In the genomic region with DNA sequence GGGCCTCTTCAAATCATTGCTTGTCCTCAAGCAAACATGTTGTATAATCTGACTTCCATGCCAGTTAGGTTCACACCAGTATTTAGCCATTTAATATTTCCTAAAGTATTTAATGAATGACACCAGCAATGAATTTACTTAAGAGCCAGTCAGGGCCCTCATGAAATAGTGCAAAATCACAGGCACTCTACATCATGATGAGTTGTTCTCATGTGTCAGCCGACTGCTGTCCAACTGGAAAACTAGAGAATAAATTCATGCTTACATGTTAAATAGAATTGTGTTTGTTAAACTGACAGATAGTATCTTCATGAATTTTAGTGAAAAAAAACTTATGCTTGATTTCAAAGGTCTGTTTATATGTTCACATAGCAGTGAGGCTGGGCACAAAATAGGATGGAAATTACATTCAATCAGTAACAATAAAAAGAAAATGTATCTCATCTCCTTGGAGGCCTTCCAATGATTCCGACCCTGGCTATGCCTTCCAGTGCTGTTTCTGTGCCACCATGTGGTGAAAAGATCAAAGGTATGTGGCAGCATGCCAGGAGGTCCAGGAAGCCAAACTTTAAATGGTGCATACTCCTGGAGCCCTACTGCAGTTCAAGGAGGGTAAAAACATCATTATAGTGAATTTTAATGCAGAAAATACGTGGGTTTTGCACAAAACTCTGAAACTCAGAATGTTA, we compare ENCODE assay signal across 12 cellular contexts. TPM values are rescaled to one million over a fixed set of nuclear protein-coding genes. Genes with fewer than 3 reads are reported as not detected.
DNase-seq lines count a peak whose midpoint lies in the region; FAIRE-seq and TF ChIP-seq lines count a peak whose summit lies in the region.
"Had no signal": no experiment of that assay in that cellular context is flagged by ENCODE, and none has a peak within 500 bp of the region (broad histone marks: within the 10 kb centered on the region; RNA-seq: fewer than 3 reads in every experiment).

No MANE protein-coding gene starts in this region.

- H3K36me3 Mint-ChIP-seq in activated naive CD4-positive, alpha-beta T cell treated with anti-CD3 and anti-CD28 coated beads, Interleukin-2, amount 10 ng/mL, durations not matched to agents 7 days and 5 days = peaks cover 82% of the 10 kb centered on the region

- no peaks in the 10 kb centered on the region for H3F3A ChIP-seq in SK-N-SH (replicated peaks; ENCODE audit: insufficient read depth)

- no peaks in the 10 kb centered on the region for H3K79me2 ChIP-seq in SK-N-SH (ENCODE audit: insufficient read depth)
- no peaks in the 10 kb centered on the region for H3K79me2 ChIP-seq in keratinocyte (ENCODE audit: control insufficient read depth, insufficient read depth, low read length)

- TF ChIP-seq RAD21 in Ishikawa (IDR thresholded peaks at IDR 0.05; ENCODE audit: low read depth) (peak; percentile 53; the same call in 1 of the 2 replicates), SK-N-SH (IDR thresholded peaks at IDR 0.05; ENCODE audit: low read length) (peak; percentile 54)

- POLR2A ChIA-PET in SK-N-SH (lab: Yijun Ruan, JAX) = no interaction called here

- no peak overlapping the region for H3K27ac Mint-ChIP-seq in activated naive CD4-positive, alpha-beta T cell treated with anti-CD3 and anti-CD28 coated beads, Interleukin-2, amount 10 ng/mL, durations not matched to agents 7 days and 5 days
- H3K27ac Mint-ChIP-seq: activated T-helper 2 cell treated with anti-CD3 and anti-CD28 coated beads, Interferon-gamma antibody, Interleukin-2, Interleukin-4, amounts not matched to agents 10 μg/mL and 5 μg/mL and 100 μg/mL, durations not matched to agents 14 hours and 24 hours and 36 hours; T-helper 17 cell had no signal

- H3K27me3 ChIP-seq in SK-N-SH (ENCODE audit: insufficient read depth) = no peaks in the 10 kb centered on the region
- H3K27me3 ChIP-seq in keratinocyte (ENCODE audit: control insufficient read depth, extremely low read depth, insufficient read depth, low read length) = no peaks in the 10 kb centered on the region
- no peaks in the 10 kb centered on the region for H3K27me3 ChIP-seq in suprapubic skin
- H3K27me3 ChIP-seq: BLaER1 had no signal

- no peaks in the 10 kb centered on the region for H3K9me1 ChIP-seq in keratinocyte (ENCODE audit: control insufficient read depth, extremely low read depth, insufficient read depth, low read length)

- H3K4me1 ChIP-seq in SK-N-SH (ENCODE audit: control insufficient read depth in 1 of 2, insufficient read depth in 2 of 2, low read depth in 1 of 2, low read length in 1 of 2) = peaks cover 6 to 9% of the 10 kb centered on the region in 2 experiments; a peak in 3 of 4 replicates
- H3K4me1 ChIP-seq in keratinocyte (ENCODE audit: control insufficient read depth, extremely low read depth, insufficient read depth, low read length) = peaks cover 7% of the 10 kb centered on the region
- H3K4me1 ChIP-seq in suprapubic skin = peaks cover 5% of the 10 kb centered on the region
- H3K4me1 ChIP-seq: BLaER1 had no signal

- H3K36me3 ChIP-seq in SK-N-SH (replicated peaks in 1 of 2; ENCODE audit: control insufficient read depth in 1 of 2, insufficient read depth in 2 of 2, low read length in 1 of 2) (peaks cover 0 to 2% of the 10 kb centered on the region in 2 experiments), keratinocyte (ENCODE audit: control insufficient read depth in 2 of 2, extremely low read depth in 1 of 2, insufficient read depth in 2 of 2, low read length in 2 of 2) (peaks cover 8 to 18% of the 10 kb centered on the region in 2 experiments), suprapubic skin (peaks cover 8% of the 10 kb centered on the region)

- 40% methylated on average over 3 of the region's 3 CpGs for WGBS in SK-N-SH (ENCODE audit: low lambda C conversion rate)
- WGBS in suprapubic skin = 23% methylated on average over 3 of the region's 3 CpGs

- H3K9me2 ChIP-seq in SK-N-SH = no peaks in the 10 kb centered on the region

- no peaks in the 10 kb centered on the region for H3K4me1 Mint-ChIP-seq in activated naive CD4-positive, alpha-beta T cell treated with anti-CD3 and anti-CD28 coated beads, Interleukin-2, amount 10 ng/mL, durations not matched to agents 7 days and 5 days
- H3K4me1 Mint-ChIP-seq: T-helper 17 cell had no signal

- H2AFZ ChIP-seq in SK-N-SH (ENCODE audit: low read depth) (no peak overlapping the region), keratinocyte (ENCODE audit: control insufficient read depth, low read length) (no peak overlapping the region)

- H3K9ac ChIP-seq in SK-N-SH (no peak overlapping the region), keratinocyte (ENCODE audit: control insufficient read depth, extremely low read depth, insufficient read depth, low read length) (no peak overlapping the region)
- H3K9ac ChIP-seq: BLaER1 had no signal

- no peaks in the 10 kb centered on the region for H3K9me3 Mint-ChIP-seq in activated naive CD4-positive, alpha-beta T cell treated with anti-CD3 and anti-CD28 coated beads, Interleukin-2, amount 10 ng/mL, durations not matched to agents 7 days and 5 days
- H3K9me3 Mint-ChIP-seq: activated T-helper 2 cell treated with anti-CD3 and anti-CD28 coated beads, Interferon-gamma antibody, Interleukin-2, Interleukin-4, amounts not matched to agents 10 μg/mL and 5 μg/mL and 100 μg/mL, durations not matched to agents 14 hours and 24 hours and 36 hours had no signal

- no peak overlapping the region for H3K4me3 ChIP-seq in SK-N-SH (ENCODE audit: low read depth in 2 of 2, low read length in 1 of 2)
- no peak overlapping the region for H3K4me3 ChIP-seq in keratinocyte (ENCODE audit: control insufficient read depth in 2 of 3, extremely low read depth in 1 of 3, insufficient read depth in 2 of 3, low read depth in 1 of 3, low read length in 3 of 3)
- no peak overlapping the region for H3K4me3 ChIP-seq in suprapubic skin
- H3K4me3 ChIP-seq: BLaER1 had no signal

- H4K20me1 ChIP-seq in SK-N-SH (ENCODE audit: insufficient read depth) = no peaks in the 10 kb centered on the region
- H4K20me1 ChIP-seq in keratinocyte (ENCODE audit: control insufficient read depth, extremely low read depth, insufficient read depth, low read length) = no peaks in the 10 kb centered on the region

- dilution Hi-C loops in keratinocyte (cut with MboI; ENCODE audit: extremely low pct_ligation_motif_present, low sequenced_read_pairs) = no loop called here

- CTCF ChIA-PET in SK-N-SH (lab: Yijun Ruan, JAX) = no interaction called here
- CTCF ChIA-PET in activated naive CD4-positive, alpha-beta T cell treated with anti-CD3 and anti-CD28 coated beads, Interleukin-2, amount 10 ng/mL, durations not matched to agents 7 days and 5 days (lab: Charles Lee) = no interaction called here

- H3K27ac ChIP-seq in SK-N-SH (ENCODE audit: low read depth in 2 of 2, low read length in 1 of 2) (peak overlapping the region; percentile 23 to 47; a peak in 3 of 4 replicates), keratinocyte (ENCODE audit: control insufficient read depth, insufficient read depth, low read length) (no peak overlapping the region), suprapubic skin (no peak overlapping the region)
- H3K27ac ChIP-seq: BLaER1 had no signal

- H3K4me2 ChIP-seq in SK-N-SH = peak overlapping the region; percentile 27; the same call in 1 of the 2 replicates
- H3K4me2 ChIP-seq in keratinocyte (ENCODE audit: control insufficient read depth, extremely low read depth, insufficient read depth, low read depth, low read length) = no peak overlapping the region
- H3K4me2 ChIP-seq: BLaER1 had no signal

- DNase-seq in A172 (ENCODE audit: low spot score) (peak; percentile 9), SK-N-SH (peak; percentile 12), keratinocyte (ENCODE audit: low read depth, low spot score) (no peak), suprapubic skin (ENCODE audit: low spot score in 2 of 2) (no peak), GM10266 (ENCODE audit: extremely low spot score) (no peak)
- DNase-seq in activated naive CD4-positive, alpha-beta T cell treated with anti-CD3 and anti-CD28 coated beads, Interleukin-2, amount 10 ng/mL, durations not matched to agents 7 days and 5 days = no peak
- DNase-seq in stimulated activated CD4-positive, alpha-beta T cell treated with anti-CD3 and anti-CD28 coated beads, Interleukin-2, amount 100 ng/mL, for 24 hours = no peak
- DNase-seq: T-helper 17 cell, trophoblast cell had no signal

- TF ChIP-seq EP300 in Ishikawa (IDR thresholded peaks at IDR 0.05; ENCODE audit: borderline replicate concordance) (no peak), SK-N-SH (IDR thresholded peaks at IDR 0.05; ENCODE audit: borderline replicate concordance in 1 of 2, low read depth in 1 of 2, low read length in 1 of 2) (peak in 1 of 2 experiments; percentile 44; a peak in 1 of 4 replicates), suprapubic skin (IDR thresholded peaks at IDR 0.05) (no peak)

- no peak for TF ChIP-seq POLR2A in suprapubic skin (IDR thresholded peaks at IDR 0.05)

- FAIRE-seq in keratinocyte (lab: Jason Lieb, UNC) = peak; percentile 84

- TF ChIP-seq CTCF in SK-N-SH (IDR thresholded peaks at IDR 0.05) (peak; percentile 39; the same call in 1 of the 2 replicates), keratinocyte (optimal IDR thresholded peaks at IDR 0.05 in 1 of 3, IDR thresholded peaks at IDR 0.05 in 1 of 3, conservative IDR thresholded peaks at IDR 0.05 in 1 of 3; ENCODE audit: extremely low read depth in 1 of 3, insufficient read depth in 2 of 3, low read length in 3 of 3) (peak in 2 of 3 experiments; percentile 26 to 58), suprapubic skin (IDR thresholded peaks at IDR 0.05) (no peak), GM10266 (IDR thresholded peaks at IDR 0.05; ENCODE audit: control insufficient read depth, insufficient read depth, low read depth, missing control alignments) (no peak)

- H3K9me3 ChIP-seq in SK-N-SH = no peaks in the 10 kb centered on the region
- no peaks in the 10 kb centered on the region for H3K9me3 ChIP-seq in keratinocyte (ENCODE audit: control insufficient read depth, low read depth, low read length)
- H3K9me3 ChIP-seq in suprapubic skin = no peaks in the 10 kb centered on the region
- H3K9me3 ChIP-seq: BLaER1 had no signal

- no peak overlapping the region for H3K4me3 Mint-ChIP-seq in activated naive CD4-positive, alpha-beta T cell treated with anti-CD3 and anti-CD28 coated beads, Interleukin-2, amount 10 ng/mL, durations not matched to agents 7 days and 5 days
- H3K4me3 Mint-ChIP-seq: T-helper 17 cell had no signal

- no peaks in the 10 kb centered on the region for H3K27me3 Mint-ChIP-seq in activated naive CD4-positive, alpha-beta T cell treated with anti-CD3 and anti-CD28 coated beads, Interleukin-2, amount 10 ng/mL, durations not matched to agents 7 days and 5 days
- H3K27me3 Mint-ChIP-seq: T-helper 17 cell had no signal

RNA-seq across cellular contexts. Expression of gene CTSC, which starts 45.2 kb away (rescaled TPM):
- total RNA-seq in A172 (2014; rRNA removed; shearing (Covaris generic)) = 38.8 and 50.2 TPM in 2 replicates
- 101 and 104 TPM in 2 replicates for polyA plus RNA-seq in SK-N-SH (2012; rRNA removed)
- polyA plus RNA-seq in SK-N-SH (2012; cell fraction: cytosol; rRNA removed) = 92.4 and 111 TPM in 2 replicates
- polyA plus RNA-seq in SK-N-SH (2012; cell fraction: nucleus; rRNA removed) = 25.4 and 47.1 TPM in 2 replicates
- polyA plus RNA-seq in keratinocyte = 540 to 659 TPM (median 658 TPM) in 3 replicates
- polyA plus RNA-seq in keratinocyte (2011; ENCODE audit: low read depth) = 80.4 TPM
- polyA plus RNA-seq in keratinocyte (2011; cell fraction: cytosol; rRNA removed) = 311 and 448 TPM in 2 replicates
- 738 and 908 TPM in 2 replicates for polyA plus RNA-seq in keratinocyte (2011; cell fraction: nucleus; rRNA removed)
- 240 and 665 TPM in 2 replicates for polyA plus RNA-seq in keratinocyte (2012; ENCODE audit: low replicate concordance)
- 119 to 312 TPM (median 256 TPM) in 3 replicates for polyA minus RNA-seq in keratinocyte
- polyA minus RNA-seq in keratinocyte (2011; cell fraction: cytosol; rRNA and poly(A)+ RNA removed) = 1,086 TPM
- 488 and 685 TPM in 2 replicates for polyA minus RNA-seq in keratinocyte (2011; cell fraction: nucleus; rRNA and poly(A)+ RNA removed)
- 10 to 100 TPM; 24.5 to 59.0 (median 31.6) TPM for total RNA-seq in suprapubic skin

Comparison
In these comparisons a context has a peak if more than half of its experiments do, and no peak if none do; other contexts are left out.
1. DNase-seq: peak in A172 (single experiment) and SK-N-SH (single experiment); none in keratinocyte (single experiment), activated naive CD4-positive, alpha-beta T cell treated with anti-CD3 and anti-CD28 coated beads, Interleukin-2, amount 10 ng/mL, durations not matched to agents 7 days and 5 days (single experiment), suprapubic skin (0 of 2), GM10266 (single experiment) and stimulated activated CD4-positive, alpha-beta T cell treated with anti-CD3 and anti-CD28 coated beads, Interleukin-2, amount 100 ng/mL, for 24 hours (0 of 2).
2. H3K27ac ChIP-seq: peak in SK-N-SH (2 of 2); none in keratinocyte (single experiment) and suprapubic skin (single experiment).
3. CTCF ChIP-seq: peak in SK-N-SH (single experiment) and keratinocyte (2 of 3); none in suprapubic skin (0 of 2) and GM10266 (single experiment).